Comparison of ENCODE assay signal across 32 cellular contexts in the genomic region with DNA sequence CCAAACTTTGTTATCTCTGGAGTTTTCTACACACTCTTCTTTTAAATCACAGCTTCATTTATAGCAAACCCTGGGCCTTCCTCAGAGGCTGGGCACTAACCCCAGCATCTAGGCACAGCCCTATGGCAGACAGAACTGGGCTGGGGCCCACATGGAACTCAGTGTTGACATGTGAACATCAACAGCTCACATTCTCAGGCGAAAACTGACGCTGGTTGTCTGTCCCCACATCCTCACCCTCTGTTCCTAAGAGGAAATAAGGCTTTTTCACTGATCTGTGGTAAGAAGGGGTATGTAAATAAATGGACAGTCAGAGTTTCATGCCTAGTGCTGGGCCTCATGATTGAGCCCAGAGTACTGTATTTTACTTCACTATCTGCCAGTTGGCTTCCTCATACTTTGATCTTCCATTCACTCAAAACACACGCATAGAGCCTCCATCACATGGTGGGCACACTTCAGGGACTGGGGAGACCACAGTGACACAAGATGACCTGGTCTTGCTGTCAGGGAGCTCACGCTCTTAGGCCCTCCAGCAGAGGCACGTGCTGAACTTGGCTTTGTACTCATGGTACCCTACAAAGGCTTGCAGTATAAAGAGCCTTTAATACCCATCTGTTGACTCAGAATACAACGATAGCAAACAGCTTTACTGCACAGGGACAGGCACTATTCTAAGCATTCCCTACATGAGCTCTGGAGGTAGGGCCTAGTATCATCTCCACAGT. TPM values are rescaled to one million over a fixed set of nuclear protein-coding genes. Genes with fewer than 3 reads are reported as not detected.
DNase-seq lines count a peak whose midpoint lies in the region; ATAC-seq, FAIRE-seq and TF ChIP-seq lines count a peak whose summit lies in the region.
"Had no signal": no experiment of that assay in that cellular context is flagged by ENCODE, and none has a peak within 500 bp of the region (broad histone marks: within the 10 kb centered on the region; RNA-seq: fewer than 3 reads in every experiment).

No MANE protein-coding gene starts in this region.

- intact Hi-C loops in HepG2 (cut with micrococcal nuclease; ENCODE audit: unreplicated experiment) (no loop called here), right lobe of liver (cut with DNase I) (no loop called here), left lung (cut with DNase I) (no loop called here)

- ATAC-seq in HepG2 = peak; percentile 41; the same call in 2 of the 3 replicates
- no peak for ATAC-seq in right lobe of liver
- peak; percentile 7 for ATAC-seq in left lung
- no peak for ATAC-seq in activated CD8-positive, alpha-beta T cell treated with anti-CD3 and anti-CD28 coated beads, Interleukin-2, amount 10 ng/mL, durations not matched to agents 7 days and 5 days
- ATAC-seq: activated CD4-positive, alpha-beta T cell treated with anti-CD3 and anti-CD28 coated beads for 36 hours; CD8-positive, alpha-beta T cell; left colon had no signal

- no peak overlapping the region for H3K4me3 Mint-ChIP-seq in activated CD8-positive, alpha-beta T cell treated with anti-CD3 and anti-CD28 coated beads, Interleukin-2, amount 10 ng/mL, durations not matched to agents 7 days and 5 days
- H3K4me3 Mint-ChIP-seq: activated CD4-positive, alpha-beta T cell treated with anti-CD3 and anti-CD28 coated beads for 36 hours; activated naive CD4-positive, alpha-beta T cell treated with anti-CD3 and anti-CD28 coated beads, Interleukin-2, amount 50 U/mL, for 24 hours; CD8-positive, alpha-beta T cell; dendritic cell treated with granulocyte-macrophage colony-stimulating factor and Interleukin-4, amounts not matched to agents 40 ng/mL and 50 ng/mL, for 4 days; endodermal cell; stimulated activated naive CD8-positive, alpha-beta T cell treated with anti-CD3 and anti-CD28 coated beads, Interleukin-15, Interleukin-2, amounts not matched to agents 100 ng/mL and 50 ng/mL, for 24 hours had no signal

- TF ChIP-seq POLR2A in HepG2 (IDR thresholded peaks at IDR 0.05; ENCODE audit: insufficient read depth in 1 of 2, low read depth in 2 of 2, low read length in 2 of 2) = no peak
- TF ChIP-seq POLR2A in right lobe of liver (IDR thresholded peaks at IDR 0.05) = no peak

- in situ Hi-C loops in HepG2 (cut with HindIII; ENCODE audit: extremely low pct_ligation_motif_present, low pct_unique_long_range_greater_than_20kb) = no loop called here

- TF ChIP-seq RAD21 in HepG2 (CRISPR knock-in tag; IDR thresholded peaks at IDR 0.05) = no peak

- H2AFZ ChIP-seq in HepG2 (ENCODE audit: low read length) = no peak overlapping the region

- CTCF ChIA-PET in HepG2 (lab: Yijun Ruan, JAX; ENCODE audit: low intra/inter-chr PET ratio, low total read pairs) = no interaction called here
- CTCF ChIA-PET in activated CD8-positive, alpha-beta T cell treated with anti-CD3 and anti-CD28 coated beads, Interleukin-2, amount 10 ng/mL, durations not matched to agents 7 days and 5 days (lab: Charles Lee) = no interaction called here

- no TSS peak for BruUV-seq in HepG2 (replicated peaks; lab: Mats Ljungman, UMichigan)

- TF ChIP-seq CTCF in HepG2 (CRISPR knock-in tag; IDR thresholded peaks at IDR 0.05) (no peak), right lobe of liver (IDR thresholded peaks at IDR 0.05) (no peak), cardiac fibroblast (IDR thresholded peaks at IDR 0.05; ENCODE audit: low read depth, low read length) (no peak), left lung (IDR thresholded peaks at IDR 0.05) (no peak)

- no peak overlapping the region for H3K27ac Mint-ChIP-seq in activated CD8-positive, alpha-beta T cell treated with anti-CD3 and anti-CD28 coated beads, Interleukin-2, amount 10 ng/mL, durations not matched to agents 7 days and 5 days
- H3K27ac Mint-ChIP-seq: activated CD4-positive, alpha-beta T cell treated with anti-CD3 and anti-CD28 coated beads for 36 hours; activated naive CD4-positive, alpha-beta T cell treated with anti-CD3 and anti-CD28 coated beads, Interleukin-2, amount 50 U/mL, for 24 hours; activated T-helper 2 cell treated with anti-CD3 and anti-CD28 coated beads, Interferon-gamma antibody, Interleukin-2, Interleukin-4, amounts not matched to agents 10 μg/mL and 5 μg/mL and 100 μg/mL, durations not matched to agents 14 hours and 24 hours and 36 hours; CD8-positive, alpha-beta T cell; dendritic cell treated with granulocyte-macrophage colony-stimulating factor and Interleukin-4, amounts not matched to agents 40 ng/mL and 50 ng/mL, for 4 days; endodermal cell; stimulated activated naive CD8-positive, alpha-beta T cell treated with anti-CD3 and anti-CD28 coated beads, Interleukin-15, Interleukin-2, amounts not matched to agents 100 ng/mL and 50 ng/mL, for 24 hours had no signal

- H3K27ac ChIP-seq in HepG2 (ENCODE audit: extremely low read length, insufficient read depth, low read length) (no peak overlapping the region), right lobe of liver (peak overlapping the region in 1 of 3 donors; percentile 38), left lung (peak overlapping the region in 1 of 2 donors; percentile 29)
- H3K27ac ChIP-seq: esophagus muscularis mucosa, gastroesophageal sphincter, KMS-11, pancreas, SJCRH30 had no signal

- FAIRE-seq in HepG2 (lab: Jason Lieb, UNC) = no peak
- FAIRE-seq: pancreas, RCC 7860 had no signal

- no peak for DNase-seq in HepG2 (ENCODE audit: low spot score)
- no peak for DNase-seq in right lobe of liver
- peak; percentile 45 to 86 for DNase-seq in cardiac fibroblast (ENCODE audit: low read depth in 2 of 2)
- peak in 1 of 2 donors; percentile 22 for DNase-seq in left lung
- no peak for DNase-seq in NCI-H2081 treated with DMSO at 0.1 percent for 48 hours (lab: John Stamatoyannopoulos, UW)
- DNase-seq in activated CD4-positive, alpha-beta T cell treated with anti-CD3 and anti-CD28 coated beads for 1 hour = no peak
- no peak for DNase-seq in activated CD8-positive, alpha-beta T cell treated with anti-CD3 and anti-CD28 coated beads, Interleukin-2, amount 10 ng/mL, durations not matched to agents 7 days and 5 days
- DNase-seq in NCI-H2171 (lab: John Stamatoyannopoulos, UW) = no peak
- DNase-seq: activated CD4-positive, alpha-beta T cell treated with anti-CD3 and anti-CD28 coated beads for 36 hours; aorta; BE2C; CD8-positive, alpha-beta T cell; central memory CD4-positive, alpha-beta T cell; EL; endodermal cell; hypothalamus; left colon; mesendoderm; NCI-H1417 treated with DMSO at 0.1 percent for 48 hours; NCI-H510A; pancreas; SJCRH30; stimulated activated CD8-positive, alpha-beta memory T cell treated with anti-CD3 and anti-CD28 coated beads, Interleukin-4, amount 100 ng/mL, for 48 hours; SW 1271 had no signal

- H3K36me3 ChIP-seq in HepG2 (replicated peaks in 1 of 2; ENCODE audit: control insufficient read depth in 1 of 2, insufficient read depth in 2 of 2, low read length in 2 of 2) = no peaks in the 10 kb centered on the region; a peak in 1 of 5 replicates
- no peaks in the 10 kb centered on the region for H3K36me3 ChIP-seq in right lobe of liver
- peaks cover 0 to 9% of the 10 kb centered on the region in 2 donors for H3K36me3 ChIP-seq in left lung
- H3K36me3 ChIP-seq: BE2C, esophagus muscularis mucosa, pancreas, SJCRH30 had no signal

- no peaks in the 10 kb centered on the region for H3K36me3 Mint-ChIP-seq in activated CD8-positive, alpha-beta T cell treated with anti-CD3 and anti-CD28 coated beads, Interleukin-2, amount 10 ng/mL, durations not matched to agents 7 days and 5 days (ENCODE audit: low read depth)
- H3K36me3 Mint-ChIP-seq: activated naive CD4-positive, alpha-beta T cell treated with anti-CD3 and anti-CD28 coated beads, Interleukin-2, amount 50 U/mL, for 24 hours; CD8-positive, alpha-beta T cell had no signal

- TF ChIP-seq EP300 in HepG2 (IDR thresholded peaks at IDR 0.05; ENCODE audit: low read depth in 2 of 2, low read length in 2 of 2) (no peak), HepG2 (CRISPR knock-in tag; IDR thresholded peaks at IDR 0.05; ENCODE audit: borderline replicate concordance) (no peak)

- H3K4me1 ChIP-seq in HepG2 (ENCODE audit: insufficient read depth, low read length) (no peaks in the 10 kb centered on the region), right lobe of liver (peaks cover 0 to 20% (median 0%) of the 10 kb centered on the region in 4 donors), left lung (peaks cover 0 to 16% of the 10 kb centered on the region in 2 donors)
- H3K4me1 ChIP-seq: BE2C, SJCRH30 had no signal

- H3K27me3 ChIP-seq in HepG2 (ENCODE audit: control insufficient read depth in 1 of 2, insufficient read depth in 2 of 2, low read length in 2 of 2) = no peaks in the 10 kb centered on the region
- no peaks in the 10 kb centered on the region for H3K27me3 ChIP-seq in right lobe of liver
- no peaks in the 10 kb centered on the region for H3K27me3 ChIP-seq in left lung
- H3K27me3 ChIP-seq: BE2C, esophagus muscularis mucosa, gastroesophageal sphincter, pancreas, SJCRH30 had no signal

- H3K79me2 ChIP-seq in HepG2 (ENCODE audit: insufficient read depth, low read length) = no peaks in the 10 kb centered on the region

- H3K4me3 ChIP-seq in HepG2 (replicated peaks in 1 of 3; ENCODE audit: insufficient read depth in 1 of 3, low read depth in 2 of 3, low read length in 3 of 3) = no peak overlapping the region
- H3K4me3 ChIP-seq in right lobe of liver = no peak overlapping the region
- no peak overlapping the region for H3K4me3 ChIP-seq in cardiac fibroblast (replicated peaks in 1 of 2; ENCODE audit: low read depth in 2 of 2, low read length in 2 of 2)
- H3K4me3 ChIP-seq in left lung = no peak overlapping the region
- H3K4me3 ChIP-seq: esophagus muscularis mucosa, gastroesophageal sphincter, pancreas, SJCRH30 had no signal

- peaks cover 2% of the 10 kb centered on the region for H3K27me3 Mint-ChIP-seq in activated CD8-positive, alpha-beta T cell treated with anti-CD3 and anti-CD28 coated beads, Interleukin-2, amount 10 ng/mL, durations not matched to agents 7 days and 5 days (ENCODE audit: low read depth)
- H3K27me3 Mint-ChIP-seq: activated naive CD4-positive, alpha-beta T cell treated with anti-CD3 and anti-CD28 coated beads, Interleukin-2, amount 50 U/mL, for 24 hours; dendritic cell treated with granulocyte-macrophage colony-stimulating factor and Interleukin-4, amounts not matched to agents 40 ng/mL and 50 ng/mL, for 4 days had no signal

- H3K9me3 Mint-ChIP-seq in activated CD8-positive, alpha-beta T cell treated with anti-CD3 and anti-CD28 coated beads, Interleukin-2, amount 10 ng/mL, durations not matched to agents 7 days and 5 days (ENCODE audit: insufficient read depth) = no peaks in the 10 kb centered on the region
- H3K9me3 Mint-ChIP-seq: activated naive CD4-positive, alpha-beta T cell treated with anti-CD3 and anti-CD28 coated beads, Interleukin-2, amount 50 U/mL, for 24 hours; activated T-helper 2 cell treated with anti-CD3 and anti-CD28 coated beads, Interferon-gamma antibody, Interleukin-2, Interleukin-4, amounts not matched to agents 10 μg/mL and 5 μg/mL and 100 μg/mL, durations not matched to agents 14 hours and 24 hours and 36 hours; CD8-positive, alpha-beta T cell; dendritic cell treated with granulocyte-macrophage colony-stimulating factor and Interleukin-4, amounts not matched to agents 40 ng/mL and 50 ng/mL, for 4 days; endodermal cell; stimulated activated naive CD8-positive, alpha-beta T cell treated with anti-CD3 and anti-CD28 coated beads, Interleukin-15, Interleukin-2, amounts not matched to agents 100 ng/mL and 50 ng/mL, for 24 hours had no signal

- H3K4me2 ChIP-seq in HepG2 (ENCODE audit: low read depth, low read length) = no peak overlapping the region
- H3K4me2 ChIP-seq: KMS-11 had no signal

- POLR2A ChIA-PET in HepG2 (lab: Yijun Ruan, JAX) = no interaction called here
- POLR2A ChIA-PET in activated CD8-positive, alpha-beta T cell treated with anti-CD3 and anti-CD28 coated beads, Interleukin-2, amount 10 ng/mL, durations not matched to agents 7 days and 5 days (lab: Charles Lee) = no interaction called here

- no peak overlapping the region for H3K9ac ChIP-seq in HepG2 (ENCODE audit: insufficient read depth, low read depth, low read length)
- H3K9ac ChIP-seq: KMS-11 had no signal

- H3K9me3 ChIP-seq in HepG2 (ENCODE audit: low read length) (no peaks in the 10 kb centered on the region), right lobe of liver (no peaks in the 10 kb centered on the region), left lung (no peaks in the 10 kb centered on the region)
- H3K9me3 ChIP-seq: BE2C, esophagus muscularis mucosa, gastroesophageal sphincter, pancreas, SJCRH30 had no signal

- H3K4me1 Mint-ChIP-seq in activated CD8-positive, alpha-beta T cell treated with anti-CD3 and anti-CD28 coated beads, Interleukin-2, amount 10 ng/mL, durations not matched to agents 7 days and 5 days (ENCODE audit: low read depth) = no peaks in the 10 kb centered on the region
- H3K4me1 Mint-ChIP-seq: activated CD4-positive, alpha-beta T cell treated with anti-CD3 and anti-CD28 coated beads for 36 hours; activated naive CD4-positive, alpha-beta T cell treated with anti-CD3 and anti-CD28 coated beads, Interleukin-2, amount 50 U/mL, for 24 hours; endodermal cell had no signal

- H4K20me1 ChIP-seq in HepG2 (ENCODE audit: insufficient read depth, low read length) = no peaks in the 10 kb centered on the region

- WGBS in HepG2 (ENCODE audit: low lambda C conversion rate) = 4% methylated on average over 6 of the region's 6 CpGs
- WGBS in right lobe of liver (ENCODE audit: insufficient coverage, low coverage, low lambda C conversion rate, missing lambda C conversion rate) = 81% methylated on average over 6 of the region's 6 CpGs

RNA-seq across cellular contexts. Expression of a gene that starts 43.0 kb away (rescaled TPM):
- total RNA-seq in HepG2 (2016; rRNA removed; fragmentation: Illumina TruSeq; extraction: Trizol) (not detected in 2 replicates), right lobe of liver (10 to 100 TPM in 3 of 6 experiments, 1 to 10 TPM in 3; 2.4 to 36.8 (median 9.0) TPM), left lung (100 to 1,000 TPM; 329 to 346 TPM)
- not detected in 2 replicates for total RNA-seq in HepG2 (2016; cell fraction: cytosol; rRNA removed; fragmentation: Illumina TruSeq; extraction: Trizol; ENCODE audit: low read depth)
- not detected in 2 replicates for total RNA-seq in HepG2 (2016; cell fraction: insoluble cytoplasmic fraction; rRNA removed; fragmentation: Illumina TruSeq; extraction: Trizol)
- not detected in 2 replicates for total RNA-seq in HepG2 (2016; cell fraction: membrane; rRNA removed; fragmentation: Illumina TruSeq; extraction: Trizol)
- total RNA-seq in HepG2 (2016; cell fraction: nucleus; rRNA removed; fragmentation: Illumina TruSeq; extraction: Trizol) = not detected in 2 replicates
- polyA plus RNA-seq in HepG2 (2011; rRNA removed) = not detected in 2 replicates
- polyA plus RNA-seq in HepG2 (2011; cell fraction: cytosol; rRNA removed) = not detected in 2 replicates
- 0.07 TPM in 1 of 2 replicates, not detected in the other for polyA plus RNA-seq in HepG2 (2011; cell fraction: nucleus; rRNA removed)
- polyA plus RNA-seq in HepG2 (2012) = not detected in 2 replicates
- polyA plus RNA-seq in HepG2 (2016; cell fraction: cytosol; fragmentation: Illumina TruSeq; extraction: Trizol; ENCODE audit: low read depth) = not detected in 2 replicates
- not detected in 2 replicates for polyA plus RNA-seq in HepG2 (2016; cell fraction: insoluble cytoplasmic fraction; fragmentation: Illumina TruSeq; extraction: Trizol; ENCODE audit: low read depth)
- not detected in 2 replicates for polyA plus RNA-seq in HepG2 (2016; cell fraction: membrane; fragmentation: Illumina TruSeq; extraction: Trizol; ENCODE audit: low read depth)
- not detected in 2 replicates for polyA plus RNA-seq in HepG2 (2016; cell fraction: nucleus; fragmentation: Illumina TruSeq; extraction: Trizol; ENCODE audit: insufficient read depth, low read depth)
- 124 TPM in 1 of 2 replicates, not detected in the other for polyA minus RNA-seq in HepG2 (2011; rRNA and poly(A)+ RNA removed; ENCODE audit: low replicate concordance)
- 1.6 TPM in 1 of 2 replicates, not detected in the other for polyA minus RNA-seq in HepG2 (2011; cell fraction: cytosol; rRNA and poly(A)+ RNA removed)
- polyA minus RNA-seq in HepG2 (2011; cell fraction: nucleus; rRNA and poly(A)+ RNA removed) = 0.62 and 0.64 TPM in 2 replicates
- not detected for total RNA-seq in activated CD8-positive, alpha-beta T cell treated with anti-CD3 and anti-CD28 coated beads, Interleukin-2, amount 10 ng/mL, durations not matched to agents 7 days and 5 days
- total RNA-seq: activated CD4-positive, alpha-beta T cell treated with anti-CD3 and anti-CD28 coated beads for 36 hours; activated T-helper 2 cell treated with anti-CD3 and anti-CD28 coated beads, Interferon-gamma antibody, Interleukin-2, Interleukin-4, amounts not matched to agents 10 μg/mL and 5 μg/mL and 100 μg/mL, durations not matched to agents 14 hours and 24 hours and 36 hours; CD8-positive, alpha-beta T cell had no signal

Comparison
In these comparisons a context has a peak if more than half of its experiments do, and no peak if none do; other contexts are left out.
1. ATAC-seq: peak in HepG2 (single experiment) and left lung (single experiment); none in right lobe of liver (0 of 4) and activated CD8-positive, alpha-beta T cell treated with anti-CD3 and anti-CD28 coated beads, Interleukin-2, amount 10 ng/mL, durations not matched to agents 7 days and 5 days (single experiment).
2. DNase-seq: peak in cardiac fibroblast (2 of 2); none in HepG2 (single experiment), right lobe of liver (0 of 3), NCI-H2081 treated with DMSO at 0.1 percent for 48 hours (single experiment), activated CD4-positive, alpha-beta T cell treated with anti-CD3 and anti-CD28 coated beads for 1 hour (single experiment), activated CD8-positive, alpha-beta T cell treated with anti-CD3 and anti-CD28 coated beads, Interleukin-2, amount 10 ng/mL, durations not matched to agents 7 days and 5 days (single experiment) and NCI-H2171 (single experiment).
3. RNA of a gene that starts 43.0 kb away (total RNA-seq): 329 to 346 TPM in left lung; 2.4 to 36.8 TPM in right lobe of liver, not detected in HepG2 and not detected in activated CD8-positive, alpha-beta T cell treated with anti-CD3 and anti-CD28 coated beads, Interleukin-2, amount 10 ng/mL, durations not matched to agents 7 days and 5 days; every median in the first group is over 4 times any median in the second.